ENCODE assay signal across 13 cellular contexts in genomic region chr1:212686069-212686468, GRCh38. TPM values are rescaled to one million over a fixed set of nuclear protein-coding genes. Genes with fewer than 3 reads are reported as not detected.
DNase-seq lines count a peak whose midpoint lies in the region; ATAC-seq and TF ChIP-seq lines count a peak whose summit lies in the region.
"Had no signal": no experiment of that assay in that cellular context is flagged by ENCODE, and none has a peak within 500 bp of the region (broad histone marks: within the 10 kb centered on the region; RNA-seq: fewer than 3 reads in every experiment).

No MANE protein-coding gene starts in this region.

- CTCF ChIA-PET in activated CD8-positive, alpha-beta T cell treated with anti-CD3 and anti-CD28 coated beads, Interleukin-2, amount 10 ng/mL, durations not matched to agents 7 days and 5 days (lab: Charles Lee): interaction anchor here (1.2 kb wide), 1 partner anchor 21 kb away, joined by 3 read pairs; no protein-coding TSS in a partner anchor
- CTCF ChIA-PET in activated CD8-positive, alpha-beta T cell treated with anti-CD3 and anti-CD28 coated beads for 36 hours (lab: Charles Lee): interaction anchor here (1.1 to 1.4 kb wide), 3 partner anchors 12 to 95 kb away, joined by 3 to 4 read pairs (median 4); no protein-coding TSS in a partner anchor

- no peak overlapping the region for H3K4me3 Mint-ChIP-seq in activated CD8-positive, alpha-beta T cell treated with anti-CD3 and anti-CD28 coated beads, Interleukin-2, amount 10 ng/mL, durations not matched to agents 7 days and 5 days
- H3K4me3 Mint-ChIP-seq in activated CD8-positive, alpha-beta T cell treated with anti-CD3 and anti-CD28 coated beads for 36 hours: no peak overlapping the region
- peak overlapping the region; percentile 14 for H3K4me3 Mint-ChIP-seq in natural killer cell treated with Interleukin-12 subunit alpha and Interleukin-12 subunit beta and Interleukin-15 and Interleukin-18, amount 100 ng/mL, for 72 hours
- H3K4me3 Mint-ChIP-seq in natural killer cell: no peak overlapping the region
- no peak overlapping the region for H3K4me3 Mint-ChIP-seq in type B pancreatic cell
- H3K4me3 Mint-ChIP-seq: CD4-positive, alpha-beta T cell had no signal

- peaks cover 35% of the 10 kb centered on the region for H3K36me3 Mint-ChIP-seq in activated CD8-positive, alpha-beta T cell treated with anti-CD3 and anti-CD28 coated beads, Interleukin-2, amount 10 ng/mL, durations not matched to agents 7 days and 5 days (ENCODE audit: low read depth)
- H3K36me3 Mint-ChIP-seq in activated CD8-positive, alpha-beta T cell treated with anti-CD3 and anti-CD28 coated beads for 36 hours (ENCODE audit: low read depth): peaks cover 36% of the 10 kb centered on the region
- peaks cover 24% of the 10 kb centered on the region for H3K36me3 Mint-ChIP-seq in natural killer cell treated with Interleukin-12 subunit alpha and Interleukin-12 subunit beta and Interleukin-15 and Interleukin-18, amount 100 ng/mL, for 72 hours
- H3K36me3 Mint-ChIP-seq in natural killer cell (no peaks in the 10 kb centered on the region), type B pancreatic cell (no peaks in the 10 kb centered on the region)

- H3K4me1 Mint-ChIP-seq in activated CD8-positive, alpha-beta T cell treated with anti-CD3 and anti-CD28 coated beads, Interleukin-2, amount 10 ng/mL, durations not matched to agents 7 days and 5 days (ENCODE audit: low read depth): peaks cover 62% of the 10 kb centered on the region
- peaks cover 29% of the 10 kb centered on the region for H3K4me1 Mint-ChIP-seq in activated CD8-positive, alpha-beta T cell treated with anti-CD3 and anti-CD28 coated beads for 36 hours (ENCODE audit: low read depth)
- peaks cover 42 to 52% of the 10 kb centered on the region in 2 donors for H3K4me1 Mint-ChIP-seq in natural killer cell treated with Interleukin-12 subunit alpha and Interleukin-12 subunit beta and Interleukin-15 and Interleukin-18, amount 100 ng/mL, for 72 hours (ENCODE audit: low read depth in 2 of 2)
- H3K4me1 Mint-ChIP-seq in natural killer cell (peaks cover 32 to 40% of the 10 kb centered on the region in 2 donors), type B pancreatic cell (ENCODE audit: unreplicated experiment) (no peaks in the 10 kb centered on the region)

- POLR2A ChIA-PET in activated CD8-positive, alpha-beta T cell treated with anti-CD3 and anti-CD28 coated beads, Interleukin-2, amount 10 ng/mL, durations not matched to agents 7 days and 5 days (lab: Charles Lee): no interaction called here
- POLR2A ChIA-PET in activated CD8-positive, alpha-beta T cell treated with anti-CD3 and anti-CD28 coated beads for 36 hours (lab: Charles Lee): interaction anchor here (1.0 kb wide), 1 partner anchor 11 kb away, joined by 3 read pairs; no protein-coding TSS in a partner anchor

- intact Hi-C loops in activated CD8-positive, alpha-beta T cell treated with anti-CD3 and anti-CD28 coated beads for 36 hours (cut with micrococcal nuclease): no loop called here
- intact Hi-C loops in natural killer cell (cut with micrococcal nuclease): no loop called here

- TF ChIP-seq CTCF in activated CD8-positive, alpha-beta T cell treated with anti-CD3 and anti-CD28 coated beads for 36 hours (IDR thresholded peaks at IDR 0.05): no peak
- no peak for TF ChIP-seq CTCF in natural killer cell (IDR thresholded peaks at IDR 0.05)
- no peak for TF ChIP-seq CTCF in type B pancreatic cell (conservative IDR thresholded peaks at IDR 0.05)

- no peaks in the 10 kb centered on the region for H3K9me3 Mint-ChIP-seq in activated CD8-positive, alpha-beta T cell treated with anti-CD3 and anti-CD28 coated beads, Interleukin-2, amount 10 ng/mL, durations not matched to agents 7 days and 5 days (ENCODE audit: insufficient read depth)
- H3K9me3 Mint-ChIP-seq in activated CD8-positive, alpha-beta T cell treated with anti-CD3 and anti-CD28 coated beads for 36 hours: no peaks in the 10 kb centered on the region
- H3K9me3 Mint-ChIP-seq in natural killer cell treated with Interleukin-12 subunit alpha and Interleukin-12 subunit beta and Interleukin-15 and Interleukin-18, amount 100 ng/mL, for 72 hours: peaks cover 3% of the 10 kb centered on the region
- H3K9me3 Mint-ChIP-seq in natural killer cell (no peaks in the 10 kb centered on the region), type B pancreatic cell (no peaks in the 10 kb centered on the region)
- H3K9me3 Mint-ChIP-seq: CD4-positive, alpha-beta T cell had no signal

- ATAC-seq in activated CD8-positive, alpha-beta T cell treated with anti-CD3 and anti-CD28 coated beads, Interleukin-2, amount 10 ng/mL, durations not matched to agents 7 days and 5 days: peak; percentile 36
- no peak for ATAC-seq in activated CD8-positive, alpha-beta T cell treated with anti-CD3 and anti-CD28 coated beads for 36 hours
- ATAC-seq in natural killer cell treated with Interleukin-12 subunit alpha and Interleukin-12 subunit beta and Interleukin-15 and Interleukin-18, amount 100 ng/mL, for 72 hours: no peak
- ATAC-seq in natural killer cell: no peak

- peak; percentile 42 for DNase-seq in activated CD8-positive, alpha-beta T cell treated with anti-CD3 and anti-CD28 coated beads, Interleukin-2, amount 10 ng/mL, durations not matched to agents 7 days and 5 days
- no peak for DNase-seq in activated CD8-positive, alpha-beta T cell treated with anti-CD3 and anti-CD28 coated beads for 36 hours
- DNase-seq in natural killer cell treated with Interleukin-12 subunit alpha and Interleukin-12 subunit beta and Interleukin-15 and Interleukin-18, amount 100 ng/mL, for 72 hours (ENCODE audit: low spot score): no peak
- DNase-seq in natural killer cell: no peak
- DNase-seq in foreskin melanocyte: peak; percentile 45
- no peak for DNase-seq in type B pancreatic cell (ENCODE audit: extremely low spot score, unreplicated experiment)
- no peak for DNase-seq in amygdala (lab: John Stamatoyannopoulos, UW)
- DNase-seq: 8988T; AML-193; Calu3; CD4-positive, alpha-beta T cell; DMS 273 treated with DMSO at 0.1 percent for 48 hours; IMR-90 had no signal

- H3K27me3 Mint-ChIP-seq in activated CD8-positive, alpha-beta T cell treated with anti-CD3 and anti-CD28 coated beads, Interleukin-2, amount 10 ng/mL, durations not matched to agents 7 days and 5 days (ENCODE audit: low read depth): no peaks in the 10 kb centered on the region
- H3K27me3 Mint-ChIP-seq in activated CD8-positive, alpha-beta T cell treated with anti-CD3 and anti-CD28 coated beads for 36 hours: no peaks in the 10 kb centered on the region
- H3K27me3 Mint-ChIP-seq in natural killer cell treated with Interleukin-12 subunit alpha and Interleukin-12 subunit beta and Interleukin-15 and Interleukin-18, amount 100 ng/mL, for 72 hours: peaks cover 18 to 32% of the 10 kb centered on the region in 2 donors
- peaks cover 22 to 41% of the 10 kb centered on the region in 2 donors for H3K27me3 Mint-ChIP-seq in natural killer cell (ENCODE audit: low read depth in 2 of 2)
- peaks cover 45% of the 10 kb centered on the region for H3K27me3 Mint-ChIP-seq in type B pancreatic cell

- peak overlapping the region; percentile 79 for H3K27ac Mint-ChIP-seq in activated CD8-positive, alpha-beta T cell treated with anti-CD3 and anti-CD28 coated beads, Interleukin-2, amount 10 ng/mL, durations not matched to agents 7 days and 5 days
- no peak overlapping the region for H3K27ac Mint-ChIP-seq in activated CD8-positive, alpha-beta T cell treated with anti-CD3 and anti-CD28 coated beads for 36 hours
- H3K27ac Mint-ChIP-seq in natural killer cell treated with Interleukin-12 subunit alpha and Interleukin-12 subunit beta and Interleukin-15 and Interleukin-18, amount 100 ng/mL, for 72 hours: peak overlapping the region in 1 of 2 donors; percentile 32
- H3K27ac Mint-ChIP-seq in natural killer cell: no peak overlapping the region
- H3K27ac Mint-ChIP-seq in type B pancreatic cell: no peak overlapping the region
- H3K27ac Mint-ChIP-seq: CD4-positive, alpha-beta T cell had no signal

RNA-seq across cellular contexts. Expression of gene BATF3, which starts 13.6 kb away (rescaled TPM):
- total RNA-seq in activated CD8-positive, alpha-beta T cell treated with anti-CD3 and anti-CD28 coated beads, Interleukin-2, amount 10 ng/mL, durations not matched to agents 7 days and 5 days: 10 to 100 TPM; 31.3 to 32.6 TPM
- 10 to 100 TPM; 52.6 to 61.3 TPM for total RNA-seq in activated CD8-positive, alpha-beta T cell treated with anti-CD3 and anti-CD28 coated beads for 36 hours
- 100 to 1,000 TPM in 1 of 2 donors, 10 to 100 TPM in 1; 46.6 to 137 TPM for total RNA-seq in natural killer cell treated with Interleukin-12 subunit alpha and Interleukin-12 subunit beta and Interleukin-15 and Interleukin-18, amount 100 ng/mL, for 72 hours
- total RNA-seq in natural killer cell (1 to 10 TPM in 2 of 3 donors, under 1 TPM in 1; 0.25 to 3.6 (median 1.2) TPM), type B pancreatic cell (ENCODE audit: low replicate concordance) (0.55 and 0.72 TPM in 2 replicates)

Comparison
In these comparisons a context has a peak if more than half of its experiments do, and no peak if none do; other contexts are left out.
1. DNase-seq: peak in activated CD8-positive, alpha-beta T cell treated with anti-CD3 and anti-CD28 coated beads, Interleukin-2, amount 10 ng/mL, durations not matched to agents 7 days and 5 days (single experiment) and foreskin melanocyte (single experiment); none in activated CD8-positive, alpha-beta T cell treated with anti-CD3 and anti-CD28 coated beads for 36 hours (single experiment), natural killer cell treated with Interleukin-12 subunit alpha and Interleukin-12 subunit beta and Interleukin-15 and Interleukin-18, amount 100 ng/mL, for 72 hours (single experiment), natural killer cell (single experiment), type B pancreatic cell (single experiment) and amygdala (0 of 56).
2. RNA of gene BATF3, which starts 13.6 kb away (total RNA-seq): 46.6 to 137 TPM in natural killer cell treated with Interleukin-12 subunit alpha and Interleukin-12 subunit beta and Interleukin-15 and Interleukin-18, amount 100 ng/mL, for 72 hours, 52.6 to 61.3 TPM in activated CD8-positive, alpha-beta T cell treated with anti-CD3 and anti-CD28 coated beads for 36 hours and 31.3 to 32.6 TPM in activated CD8-positive, alpha-beta T cell treated with anti-CD3 and anti-CD28 coated beads, Interleukin-2, amount 10 ng/mL, durations not matched to agents 7 days and 5 days; 0.25 to 3.6 TPM in natural killer cell and 0.55 to 0.72 TPM in type B pancreatic cell; every median in the first group is over 4 times any median in the second.